29 cellular contexts compared by ENCODE assay signal in the genomic region with DNA sequence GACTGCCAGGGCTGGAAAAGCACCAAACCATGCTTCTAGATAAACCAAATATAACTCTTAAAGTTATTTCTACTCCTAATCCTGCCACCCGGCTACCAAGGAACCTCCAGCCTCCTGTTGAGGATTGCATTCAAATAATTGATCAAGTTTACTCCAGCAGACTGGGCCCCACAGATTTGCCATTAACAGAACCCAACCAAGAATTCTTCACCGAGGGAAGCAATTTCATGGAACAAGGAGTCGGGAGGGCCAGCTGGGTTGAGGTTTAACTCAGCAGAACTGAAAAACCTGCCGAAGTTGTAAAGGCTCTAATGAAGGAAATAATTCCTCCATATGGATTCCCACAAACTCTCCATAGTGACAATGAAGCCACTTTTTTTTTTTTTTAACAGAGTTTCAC. TPM values are rescaled to one million over a fixed set of nuclear protein-coding genes. Genes with fewer than 3 reads are reported as not detected.
"Had no signal": no experiment of that assay in that cellular context is flagged by ENCODE, and none has a peak within 500 bp of the region (broad histone marks: within the 10 kb centered on the region; RNA-seq: fewer than 3 reads in every experiment).

No MANE protein-coding gene starts in this region.

- DNase-seq: activated CD4-positive, alpha-beta T cell treated with anti-CD3 and anti-CD28 coated beads for 36 hours; activated CD4-positive, alpha-beta T cell treated with anti-CD3 and anti-CD28 coated beads, Interleukin-2, amount 10 ng/mL, durations not matched to agents 24 days and 14 days; activated CD4-positive, CD25-positive, alpha-beta regulatory T cell; activated CD4-positive, CD25-positive, alpha-beta regulatory T cell treated with anti-CD3 and anti-CD28 coated beads, Interleukin-2, amount 50 U/mL, for 72 hours; activated CD8-positive, alpha-beta memory T cell treated with anti-CD3 and anti-CD28 coated beads for 24 hours; activated CD8-positive, alpha-beta T cell treated with anti-CD3 and anti-CD28 coated beads for 36 hours; activated effector memory CD4-positive, alpha-beta T cell treated with Interleukin-2 at 50 U/mL for 16 hours; activated gamma-delta T cell treated with Interleukin-2 at 50 U/mL for 16 hours; activated naive CD4-positive, alpha-beta T cell treated with anti-CD3 and anti-CD28 coated beads, Interleukin-2, amount 50 U/mL, for 16 hours; activated naive CD4-positive, alpha-beta T cell treated with Interleukin-2 at 50 U/mL for 16 hours; activated T-cell treated with anti-CD3 and anti-CD28 coated beads, Interleukin-2, amount 50 U/mL, for 4 hours; adrenal gland; amygdala; aorta; body of pancreas; caudate nucleus; cortex of kidney; dermis blood vessel endothelial cell; effector CD4-positive, alpha-beta T cell; effector memory CD8-positive, alpha-beta T cell; erythroblast; foreskin keratinocyte; gastrocnemius medialis; T-helper 1 cell; T-helper 2 cell had no signal

- H3K4me3 Mint-ChIP-seq: activated CD4-positive, alpha-beta T cell treated with anti-CD3 and anti-CD28 coated beads for 36 hours; activated CD4-positive, alpha-beta T cell treated with anti-CD3 and anti-CD28 coated beads, Interleukin-2, amount 10 ng/mL, durations not matched to agents 24 days and 14 days; activated CD8-positive, alpha-beta T cell treated with anti-CD3 and anti-CD28 coated beads for 36 hours; activated naive CD8-positive, alpha-beta T cell; activated T-cell treated with anti-CD3 and anti-CD28 coated beads, Interleukin-2, amount 50 U/mL, for 4 hours; activated T-helper 17 cell treated with anti-CD3 and anti-CD28 coated beads, Interleukin-2, amount 50 U/mL, for 72 hours; effector memory CD8-positive, alpha-beta T cell had no signal

- H3K4me1 Mint-ChIP-seq: activated CD4-positive, alpha-beta T cell treated with anti-CD3 and anti-CD28 coated beads for 36 hours; activated CD4-positive, alpha-beta T cell treated with anti-CD3 and anti-CD28 coated beads, Interleukin-2, amount 10 ng/mL, durations not matched to agents 24 days and 14 days; activated T-helper 17 cell treated with anti-CD3 and anti-CD28 coated beads, Interleukin-2, amount 50 U/mL, for 72 hours had no signal

- H3K27ac Mint-ChIP-seq: activated CD4-positive, alpha-beta T cell treated with anti-CD3 and anti-CD28 coated beads for 36 hours; activated CD4-positive, alpha-beta T cell treated with anti-CD3 and anti-CD28 coated beads, Interleukin-2, amount 10 ng/mL, durations not matched to agents 24 days and 14 days; activated CD8-positive, alpha-beta T cell treated with anti-CD3 and anti-CD28 coated beads for 36 hours; activated naive CD8-positive, alpha-beta T cell; activated T-helper 17 cell treated with anti-CD3 and anti-CD28 coated beads, Interleukin-2, amount 50 U/mL, for 72 hours; effector memory CD8-positive, alpha-beta T cell had no signal

- H3K9me3 Mint-ChIP-seq: effector memory CD8-positive, alpha-beta T cell had no signal

- ATAC-seq: activated CD4-positive, alpha-beta T cell treated with anti-CD3 and anti-CD28 coated beads for 36 hours; activated CD8-positive, alpha-beta T cell treated with anti-CD3 and anti-CD28 coated beads for 36 hours; activated T-cell treated with anti-CD3 and anti-CD28 coated beads, Interleukin-2, amount 50 U/mL, for 4 hours; activated T-helper 17 cell treated with anti-CD3 and anti-CD28 coated beads, Interleukin-2, amount 50 U/mL, for 72 hours; body of pancreas; effector memory CD8-positive, alpha-beta T cell; foreskin keratinocyte; gastrocnemius medialis had no signal

RNA-seq across cellular contexts. Expression of gene LACTBL1, which starts 28.0 kb away (rescaled TPM):
- total RNA-seq: activated CD4-positive, alpha-beta T cell treated with anti-CD3 and anti-CD28 coated beads for 36 hours; activated CD4-positive, alpha-beta T cell treated with anti-CD3 and anti-CD28 coated beads, Interleukin-2, amount 10 ng/mL, durations not matched to agents 24 days and 14 days; activated CD8-positive, alpha-beta T cell treated with anti-CD3 and anti-CD28 coated beads for 36 hours; activated T-cell treated with anti-CD3 and anti-CD28 coated beads, Interleukin-2, amount 50 U/mL, for 4 hours; activated T-helper 17 cell treated with anti-CD3 and anti-CD28 coated beads, Interleukin-2, amount 50 U/mL, for 72 hours; adrenal gland; aorta; body of pancreas; chondrocyte; dermis blood vessel endothelial cell; esophagus muscularis mucosa; foreskin keratinocyte; gastrocnemius medialis had no signal
- polyA plus RNA-seq: adrenal gland, aorta, foreskin keratinocyte had no signal
